Comparison of ENCODE assay signal across 19 cellular contexts in the genomic region with DNA sequence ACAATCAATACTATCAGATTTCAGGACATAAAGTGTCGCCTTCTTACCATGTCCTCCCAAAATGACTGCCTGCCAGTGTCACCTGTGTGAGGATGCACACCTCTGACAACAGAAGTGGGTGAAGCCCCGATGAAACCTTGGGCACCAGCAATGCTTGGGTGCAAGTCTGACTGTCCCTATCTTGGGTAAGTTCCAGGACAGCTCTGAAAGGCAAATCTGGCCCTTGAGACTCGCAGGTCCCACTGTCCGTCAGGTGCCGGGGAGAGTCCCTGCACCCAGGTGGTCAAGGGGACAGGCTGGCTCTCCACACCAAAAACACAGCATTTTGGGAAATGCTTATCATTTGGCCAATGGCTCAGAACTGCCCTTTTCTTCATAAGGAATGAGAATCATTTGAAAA. TPM values are rescaled to one million over a fixed set of nuclear protein-coding genes. Genes with fewer than 3 reads are reported as not detected.
DNase-seq lines count a peak whose midpoint lies in the region; ATAC-seq and TF ChIP-seq lines count a peak whose summit lies in the region.
"Had no signal": no experiment of that assay in that cellular context is flagged by ENCODE, and none has a peak within 500 bp of the region (broad histone marks: within the 10 kb centered on the region; RNA-seq: fewer than 3 reads in every experiment).

No MANE protein-coding gene starts in this region.

- peaks cover 25% of the 10 kb centered on the region for H3K36me3 Mint-ChIP-seq in IgD-negative memory B cell

- intact Hi-C loops in prostate gland (cut with DNase I): no loop called here

- H3K27me3 Mint-ChIP-seq in IgD-negative memory B cell: no peaks in the 10 kb centered on the region

- H3K36me3 ChIP-seq in prostate gland: peaks cover 3 to 19% of the 10 kb centered on the region in 2 donors

- no peak for TF ChIP-seq POLR2A in prostate gland (IDR thresholded peaks at IDR 0.05)

- H3K9me3 Mint-ChIP-seq in IgD-negative memory B cell: no peaks in the 10 kb centered on the region

- no peak for TF ChIP-seq CTCF in epithelial cell of esophagus (IDR thresholded peaks at IDR 0.05; ENCODE audit: insufficient read depth, low read depth, low read length, missing control alignments)
- TF ChIP-seq CTCF in prostate gland (IDR thresholded peaks at IDR 0.05): no peak

- H3K4me3 ChIP-seq in epithelial cell of esophagus (ENCODE audit: low read length): no peak overlapping the region
- no peak overlapping the region for H3K4me3 ChIP-seq in prostate gland
- H3K4me3 ChIP-seq: BLaER1 treated with 17β-estradiol and CSF1 and Interleukin-3, amounts not matched to agents 10 nM and 100 nM had no signal

- H3K27ac Mint-ChIP-seq in IgD-negative memory B cell: peak overlapping the region in 2 of 3 donors; percentile 89 to 99

- no peaks in the 10 kb centered on the region for H3K9me3 ChIP-seq in prostate gland
- H3K9me3 ChIP-seq: BLaER1 treated with 17β-estradiol and CSF1 and Interleukin-3, amounts not matched to agents 10 nM and 100 nM had no signal

- peaks cover 13 to 26% (median 18%) of the 10 kb centered on the region in 3 donors for H3K4me1 Mint-ChIP-seq in IgD-negative memory B cell

- no peaks in the 10 kb centered on the region for H3K27me3 ChIP-seq in prostate gland (replicated peaks; ENCODE audit: insufficient read depth)
- H3K27me3 ChIP-seq: BLaER1 treated with 17β-estradiol and CSF1 and Interleukin-3, amounts not matched to agents 10 nM and 100 nM had no signal

- H3K27ac ChIP-seq in prostate gland: peak overlapping the region; percentile 4 to 6
- H3K27ac ChIP-seq: BLaER1 treated with 17β-estradiol and CSF1 and Interleukin-3, amounts not matched to agents 10 nM and 100 nM had no signal

- peak; percentile 60 for DNase-seq in activated effector memory CD4-positive, alpha-beta T cell treated with anti-CD3 and anti-CD28 coated beads, Interleukin-2, amount 50 U/mL, for 16 hours
- no peak for DNase-seq in activated effector memory CD4-positive, alpha-beta T cell treated with Interleukin-2 at 50 U/mL for 16 hours
- peak; percentile 19 for DNase-seq in epithelial cell of esophagus (ENCODE audit: low read depth)
- DNase-seq in prostate gland (ENCODE audit: low spot score): no peak
- DNase-seq in GF-D8 (lab: John Stamatoyannopoulos, UW): no peak
- DNase-seq: 8988T, COR-L47, KG1, NCI-H1048, NCI-H1694, NCI-H2107, NCI-H226, NCI-H526 treated with DMSO at 0.1 percent for 48 hours, PC-3 had no signal

- WGBS in prostate gland: 83% methylated on average over 5 of the region's 5 CpGs

- no peak for ATAC-seq in HG03469 (IDR thresholded peaks at IDR 0.05; ENCODE audit: unreplicated experiment)
- ATAC-seq in HG02798 (IDR thresholded peaks at IDR 0.05; ENCODE audit: poor library complexity, unreplicated experiment): no peak
- ATAC-seq: PC-3, Right ventricle myocardium inferior had no signal

- H3K4me1 ChIP-seq in prostate gland (replicated peaks): peaks cover 9% of the 10 kb centered on the region

- H3K4me3 Mint-ChIP-seq in IgD-negative memory B cell: no peak overlapping the region

RNA-seq across cellular contexts. Expression of a gene that starts 43.3 kb away (rescaled TPM):
- polyA plus RNA-seq in IgD-negative memory B cell: 588 TPM
- total RNA-seq in prostate gland: 100 to 1,000 TPM; 118 to 222 TPM

Comparison
In these comparisons a context has a peak if more than half of its experiments do, and no peak if none do; other contexts are left out.
1. DNase-seq: peak in activated effector memory CD4-positive, alpha-beta T cell treated with anti-CD3 and anti-CD28 coated beads, Interleukin-2, amount 50 U/mL, for 16 hours (single experiment) and epithelial cell of esophagus (single experiment); none in activated effector memory CD4-positive, alpha-beta T cell treated with Interleukin-2 at 50 U/mL for 16 hours (single experiment), prostate gland (single experiment) and GF-D8 (single experiment).